Comparison of ENCODE assay signal across 10 cellular contexts in genomic region chr21:39602793-39603192, GRCh38. TPM values are rescaled to one million over a fixed set of nuclear protein-coding genes. Genes with fewer than 3 reads are reported as not detected.
"Had no signal": no experiment of that assay in that cellular context is flagged by ENCODE, and none has a peak within 500 bp of the region (broad histone marks: within the 10 kb centered on the region; RNA-seq: fewer than 3 reads in every experiment).

No MANE protein-coding gene starts in this region.

- FAIRE-seq: H54, HepG2 had no signal

- H3K27ac ChIP-seq: GM23248, HL-60 had no signal

- DNase-seq: GM23248, GOT3, H9, HCEC 1CT, HFFc6, KG1 had no signal

- H3K9ac ChIP-seq: GM23248 had no signal

- H3K4me3 ChIP-seq: GM23248 had no signal

- H2AFZ ChIP-seq: GM23248 had no signal

RNA-seq across cellular contexts. Expression of gene B3GALT5, which starts 9.9 kb away (rescaled TPM):
- total RNA-seq: GM23248 had no signal
- polyA plus RNA-seq: GM23248, IgD-negative memory B cell had no signal
